ENCODE assay signal across 32 cellular contexts in genomic region chr3:45176912-45177311, GRCh38. TPM values are rescaled to one million over a fixed set of nuclear protein-coding genes. Genes with fewer than 3 reads are reported as not detected.
"Had no signal": no experiment of that assay in that cellular context is flagged by ENCODE, and none has a peak within 500 bp of the region (broad histone marks: within the 10 kb centered on the region; RNA-seq: fewer than 3 reads in every experiment).

No MANE protein-coding gene starts in this region.

- H3K27ac ChIP-seq: brain microvascular endothelial cell, coronary artery, dorsolateral prefrontal cortex, WERI-Rb-1 had no signal

- H3K4me3 Mint-ChIP-seq: activated B cell treated with CpG ODN at 0.5 μM for 24 hours; activated CD4-positive, alpha-beta memory T cell treated with anti-CD3 and anti-CD28 coated beads for 36 hours; activated CD4-positive, alpha-beta T cell treated with anti-CD3 and anti-CD28 coated beads for 36 hours; activated CD4-positive, alpha-beta T cell treated with anti-CD3 and anti-CD28 coated beads, Interleukin-2, amount 10 ng/mL, durations not matched to agents 24 days and 14 days; activated CD8-positive, alpha-beta memory T cell treated with anti-CD3 and anti-CD28 coated beads, Interleukin-2, amount 10 ng/mL, durations not matched to agents 7 days and 5 days; activated CD8-positive, alpha-beta T cell treated with anti-CD3 and anti-CD28 coated beads, Interleukin-2, amount 10 ng/mL, durations not matched to agents 7 days and 5 days; activated naive CD8-positive, alpha-beta T cell; activated T-helper 17 cell treated with anti-CD3 and anti-CD28 coated beads, Interleukin-2, amount 50 U/mL, for 72 hours; central memory CD8-positive, alpha-beta T cell; dendritic cell treated with granulocyte-macrophage colony-stimulating factor and Interleukin-4, amounts not matched to agents 40 ng/mL and 50 ng/mL, for 4 days; endodermal cell; T-cell; T-helper 1 cell treated with Interleukin-12 subunit alpha and Interleukin-12 subunit beta and Interleukin-4 antibody, amounts not matched to agents 30 μg/mL and 1 μg/mL, for 36 hours had no signal

- H3K36me3 Mint-ChIP-seq: activated CD4-positive, alpha-beta memory T cell treated with anti-CD3 and anti-CD28 coated beads for 36 hours; activated CD8-positive, alpha-beta memory T cell treated with anti-CD3 and anti-CD28 coated beads, Interleukin-2, amount 10 ng/mL, durations not matched to agents 7 days and 5 days; activated naive CD8-positive, alpha-beta T cell; T-cell had no signal

- DNase-seq: activated B cell treated with CpG ODN at 0.5 μM for 24 hours; activated CD4-positive, alpha-beta memory T cell treated with anti-CD3 and anti-CD28 coated beads for 36 hours; activated CD4-positive, alpha-beta T cell treated with anti-CD3 and anti-CD28 coated beads for 36 hours; activated CD4-positive, alpha-beta T cell treated with anti-CD3 and anti-CD28 coated beads, Interleukin-2, amount 10 ng/mL, durations not matched to agents 24 days and 14 days; activated CD4-positive, CD25-positive, alpha-beta regulatory T cell treated with anti-CD3 and anti-CD28 coated beads, Interleukin-2, amount 50 U/mL, for 72 hours; activated CD8-positive, alpha-beta memory T cell treated with anti-CD3 and anti-CD28 coated beads, Interleukin-2, amount 10 ng/mL, durations not matched to agents 7 days and 5 days; activated CD8-positive, alpha-beta memory T cell treated with anti-CD3 and anti-CD28 coated beads, Interleukin-2, amount 50 U/mL, for 4 hours; activated CD8-positive, alpha-beta T cell treated with anti-CD3 and anti-CD28 coated beads, Interleukin-2, amount 10 ng/mL, durations not matched to agents 7 days and 5 days; activated effector memory CD4-positive, alpha-beta T cell treated with Interleukin-2 at 50 U/mL for 16 hours; activated gamma-delta T cell treated with Interleukin-2 at 50 U/mL for 16 hours; activated naive CD4-positive, alpha-beta T cell treated with anti-CD3 and anti-CD28 coated beads, Interleukin-2, amount 50 U/mL, for 16 hours; activated naive CD4-positive, alpha-beta T cell treated with Interleukin-2 at 50 U/mL for 16 hours; activated T-cell treated with anti-CD3 and anti-CD28 coated beads, Interleukin-2, amount 50 U/mL, for 1 hour; amniotic stem cell; anterior cingulate cortex; brain microvascular endothelial cell; dorsolateral prefrontal cortex; effector memory CD4-positive, alpha-beta T cell; endodermal cell; foreskin fibroblast; SW 1271; T-cell; T1000; WERI-Rb-1 had no signal

- H3K9me3 Mint-ChIP-seq: activated B cell treated with CpG ODN at 0.5 μM for 24 hours; activated CD4-positive, alpha-beta memory T cell treated with anti-CD3 and anti-CD28 coated beads for 36 hours; activated T-helper 17 cell treated with anti-CD3 and anti-CD28 coated beads, Interleukin-2, amount 50 U/mL, for 72 hours; central memory CD8-positive, alpha-beta T cell; dendritic cell treated with granulocyte-macrophage colony-stimulating factor and Interleukin-4, amounts not matched to agents 40 ng/mL and 50 ng/mL, for 4 days; endodermal cell; T-cell; T-helper 1 cell treated with Interleukin-12 subunit alpha and Interleukin-12 subunit beta and Interleukin-4 antibody, amounts not matched to agents 30 μg/mL and 1 μg/mL, for 36 hours had no signal

- H3K27ac Mint-ChIP-seq: activated B cell treated with CpG ODN at 0.5 μM for 24 hours; activated CD4-positive, alpha-beta memory T cell treated with anti-CD3 and anti-CD28 coated beads for 36 hours; activated CD4-positive, alpha-beta T cell treated with anti-CD3 and anti-CD28 coated beads for 36 hours; activated CD4-positive, alpha-beta T cell treated with anti-CD3 and anti-CD28 coated beads, Interleukin-2, amount 10 ng/mL, durations not matched to agents 24 days and 14 days; activated CD8-positive, alpha-beta memory T cell treated with anti-CD3 and anti-CD28 coated beads, Interleukin-2, amount 10 ng/mL, durations not matched to agents 7 days and 5 days; activated CD8-positive, alpha-beta T cell treated with anti-CD3 and anti-CD28 coated beads, Interleukin-2, amount 10 ng/mL, durations not matched to agents 7 days and 5 days; activated naive CD8-positive, alpha-beta T cell; activated T-helper 17 cell treated with anti-CD3 and anti-CD28 coated beads, Interleukin-2, amount 50 U/mL, for 72 hours; dendritic cell treated with granulocyte-macrophage colony-stimulating factor and Interleukin-4, amounts not matched to agents 40 ng/mL and 50 ng/mL, for 4 days; endodermal cell; T-helper 1 cell treated with Interleukin-12 subunit alpha and Interleukin-12 subunit beta and Interleukin-4 antibody, amounts not matched to agents 30 μg/mL and 1 μg/mL, for 36 hours had no signal

- H3K36me3 ChIP-seq: brain microvascular endothelial cell, WERI-Rb-1 had no signal

- H3K4me3 ChIP-seq: coronary artery, dorsolateral prefrontal cortex had no signal

- ATAC-seq: activated CD4-positive, alpha-beta T cell treated with anti-CD3 and anti-CD28 coated beads for 36 hours; activated CD8-positive, alpha-beta memory T cell treated with anti-CD3 and anti-CD28 coated beads, Interleukin-2, amount 10 ng/mL, durations not matched to agents 7 days and 5 days; activated CD8-positive, alpha-beta T cell treated with anti-CD3 and anti-CD28 coated beads, Interleukin-2, amount 10 ng/mL, durations not matched to agents 7 days and 5 days; activated T-helper 17 cell treated with anti-CD3 and anti-CD28 coated beads, Interleukin-2, amount 50 U/mL, for 72 hours; esophagus mucosa; T-cell had no signal

- H3K4me1 Mint-ChIP-seq: activated B cell treated with CpG ODN at 0.5 μM for 24 hours; activated CD4-positive, alpha-beta T cell treated with anti-CD3 and anti-CD28 coated beads for 36 hours; activated CD4-positive, alpha-beta T cell treated with anti-CD3 and anti-CD28 coated beads, Interleukin-2, amount 10 ng/mL, durations not matched to agents 24 days and 14 days; activated CD8-positive, alpha-beta memory T cell treated with anti-CD3 and anti-CD28 coated beads, Interleukin-2, amount 10 ng/mL, durations not matched to agents 7 days and 5 days; activated T-helper 17 cell treated with anti-CD3 and anti-CD28 coated beads, Interleukin-2, amount 50 U/mL, for 72 hours; central memory CD8-positive, alpha-beta T cell; endodermal cell; T-cell had no signal

- H3K27me3 ChIP-seq: brain microvascular endothelial cell had no signal

RNA-seq across cellular contexts. Expression of gene CDCP1, which starts 30.7 kb away (rescaled TPM):
- total RNA-seq: activated B cell treated with CpG ODN at 0.5 μM for 24 hours had no signal

RNA-seq across cellular contexts. Expression of gene TMEM158, which starts 49.2 kb away (rescaled TPM):
- total RNA-seq: activated CD4-positive, alpha-beta memory T cell treated with anti-CD3 and anti-CD28 coated beads for 36 hours; activated CD8-positive, alpha-beta memory T cell treated with anti-CD3 and anti-CD28 coated beads for 36 hours; activated T-helper 17 cell treated with anti-CD3 and anti-CD28 coated beads, Interleukin-2, amount 50 U/mL, for 72 hours had no signal
